Comparison of ENCODE assay signal across 12 cellular contexts in genomic region chr10:80480373-80480772, GRCh38. TPM values are rescaled to one million over a fixed set of nuclear protein-coding genes. Genes with fewer than 3 reads are reported as not detected.
DNase-seq lines count a peak whose midpoint lies in the region; ATAC-seq, FAIRE-seq and TF ChIP-seq lines count a peak whose summit lies in the region.
"Not testable (repeated sequence)": the region's sequence is repeated elsewhere in the genome, so short reads cannot be mapped to it uniquely, and the experiment has no call there.
"Had no signal": no experiment of that assay in that cellular context is flagged by ENCODE, and none has a peak within 500 bp of the region (broad histone marks: within the 10 kb centered on the region; RNA-seq: fewer than 3 reads in every experiment).

No MANE protein-coding gene starts in this region.

- peaks cover 70% of the 10 kb centered on the region for H3K4me1 Mint-ChIP-seq in CD14-positive monocyte
- H3K4me1 Mint-ChIP-seq in CD8-positive, alpha-beta T cell (ENCODE audit: low read depth), result peaks cover 76% of the 10 kb centered on the region
- peaks cover 43% of the 10 kb centered on the region for H3K4me1 Mint-ChIP-seq in T-helper 17 cell
- H3K4me1 Mint-ChIP-seq in activated CD8-positive, alpha-beta T cell treated with anti-CD3 and anti-CD28 coated beads for 36 hours (ENCODE audit: low read depth), result peaks cover 70% of the 10 kb centered on the region
- H3K4me1 Mint-ChIP-seq in activated naive CD4-positive, alpha-beta T cell treated with anti-CD3 and anti-CD28 coated beads, Interleukin-2, amount 50 U/mL, for 24 hours, result peaks cover 78% of the 10 kb centered on the region
- peaks cover 84 to 86% of the 10 kb centered on the region in 2 donors for H3K4me1 Mint-ChIP-seq in immature natural killer cell
- H3K4me1 Mint-ChIP-seq in natural killer cell treated with Interleukin-12 subunit alpha and Interleukin-12 subunit beta and Interleukin-15 and Interleukin-18, amount 100 ng/mL, for 72 hours (ENCODE audit: low read depth in 2 of 2), result peaks cover 52 to 56% of the 10 kb centered on the region in 2 donors

- CTCF ChIA-PET in CD8-positive, alpha-beta T cell (lab: Charles Lee), result interaction anchor here (14.7 kb wide), 1 partner anchor 14 kb away, joined by 227 read pairs; no protein-coding TSS in a partner anchor
- CTCF ChIA-PET in activated CD8-positive, alpha-beta T cell treated with anti-CD3 and anti-CD28 coated beads for 36 hours (lab: Charles Lee); GM12878 (lab: Yijun Ruan, JAX): not testable (repeated sequence)

- not testable (repeated sequence) for TF ChIP-seq POLR2A in GM12878 (IDR thresholded peaks at IDR 0.05; ENCODE audit: low read depth, low read length)

- DNase-seq in CD14-positive monocyte (ENCODE audit: low spot score); CD8-positive, alpha-beta T cell; T-helper 17 cell; activated CD8-positive, alpha-beta T cell treated with anti-CD3 and anti-CD28 coated beads for 36 hours; GM12878 (ENCODE audit: low read depth, low spot score); immature natural killer cell; natural killer cell treated with Interleukin-12 subunit alpha and Interleukin-12 subunit beta and Interleukin-15 and Interleukin-18, amount 100 ng/mL, for 72 hours (ENCODE audit: low spot score): not testable (repeated sequence)

- WGBS in GM12878 (ENCODE audit: insufficient coverage, insufficient replicate concordance, low lambda C conversion rate, missing lambda C conversion rate), result 83% methylated on average over 3 of the region's 6 CpGs

- intact Hi-C loops in CD14-positive monocyte (cut with micrococcal nuclease); CD8-positive, alpha-beta T cell (cut with DNase I, micrococcal nuclease); activated CD8-positive, alpha-beta T cell treated with anti-CD3 and anti-CD28 coated beads for 36 hours (cut with micrococcal nuclease); GM12878 (cut with micrococcal nuclease; ENCODE audit: unreplicated experiment): not testable (repeated sequence)

- peaks cover 19% of the 10 kb centered on the region for H3K79me2 ChIP-seq in GM12878 (ENCODE audit: control insufficient read depth, insufficient read depth, low read length)

- H3K4me3 Mint-ChIP-seq in CD14-positive monocyte; CD8-positive, alpha-beta T cell; T-helper 17 cell; activated CD8-positive, alpha-beta T cell treated with anti-CD3 and anti-CD28 coated beads for 36 hours; activated naive CD4-positive, alpha-beta T cell treated with anti-CD3 and anti-CD28 coated beads, Interleukin-2, amount 50 U/mL, for 24 hours; immature natural killer cell; natural killer cell treated with Interleukin-12 subunit alpha and Interleukin-12 subunit beta and Interleukin-15 and Interleukin-18, amount 100 ng/mL, for 72 hours: not testable (repeated sequence)

- H3K27me3 ChIP-seq in CD8-positive, alpha-beta T cell (ENCODE audit: insufficient read depth, low read length); GM12878 (replicated peaks in 1 of 2; ENCODE audit: control insufficient read depth in 2 of 2, insufficient read depth in 2 of 2, low read length in 1 of 2): not testable (repeated sequence)

- H3K36me3 ChIP-seq in CD8-positive, alpha-beta T cell (ENCODE audit: insufficient read depth, low read length); GM12878 (ENCODE audit: control insufficient read depth in 2 of 2, insufficient read depth in 2 of 2, low read length in 1 of 2): not testable (repeated sequence)

- peaks cover 59% of the 10 kb centered on the region for H3K4me1 ChIP-seq in CD8-positive, alpha-beta T cell (ENCODE audit: insufficient read depth, low read length)
- not testable (repeated sequence) for H3K4me1 ChIP-seq in GM12878 (ENCODE audit: control insufficient read depth, insufficient read depth, low read length)

- H3K27ac ChIP-seq in CD8-positive, alpha-beta T cell (ENCODE audit: low read depth, low read length); GM12878 (ENCODE audit: control insufficient read depth, insufficient read depth): not testable (repeated sequence)

- not testable (repeated sequence) for H3K9me3 Mint-ChIP-seq in CD14-positive monocyte; CD8-positive, alpha-beta T cell; activated CD8-positive, alpha-beta T cell treated with anti-CD3 and anti-CD28 coated beads for 36 hours; activated naive CD4-positive, alpha-beta T cell treated with anti-CD3 and anti-CD28 coated beads, Interleukin-2, amount 50 U/mL, for 24 hours; immature natural killer cell; natural killer cell treated with Interleukin-12 subunit alpha and Interleukin-12 subunit beta and Interleukin-15 and Interleukin-18, amount 100 ng/mL, for 72 hours

- POLR2A ChIA-PET in CD8-positive, alpha-beta T cell (lab: Charles Lee); activated CD8-positive, alpha-beta T cell treated with anti-CD3 and anti-CD28 coated beads for 36 hours (lab: Charles Lee); GM12878 (lab: Charles Lee): not testable (repeated sequence)

- not testable (repeated sequence) for TF ChIP-seq RAD21 in GM12878 (IDR thresholded peaks at IDR 0.05; ENCODE audit: insufficient read depth, low read depth, low read length)

- not testable (repeated sequence) for H3K9ac ChIP-seq in GM12878 (ENCODE audit: control insufficient read depth, insufficient read depth, low read length)

- H4K20me1 ChIP-seq in GM12878 (ENCODE audit: control insufficient read depth, insufficient read depth), result not testable (repeated sequence)

- H3K4me2 ChIP-seq in GM12878 (ENCODE audit: control insufficient read depth, insufficient read depth), result not testable (repeated sequence)

- ATAC-seq in CD8-positive, alpha-beta T cell; T-helper 17 cell; activated CD8-positive, alpha-beta T cell treated with anti-CD3 and anti-CD28 coated beads for 36 hours; GM12878; natural killer cell treated with Interleukin-12 subunit alpha and Interleukin-12 subunit beta and Interleukin-15 and Interleukin-18, amount 100 ng/mL, for 72 hours: not testable (repeated sequence)

- H3K27ac Mint-ChIP-seq in CD14-positive monocyte (peak overlapping the region in 4 of 7 donors; percentile 43 to 71 (median 50)), T-helper 17 cell (peak overlapping the region; percentile 41), immature natural killer cell (peak overlapping the region in 5 of 6 donors; percentile 25 to 83 (median 73))
- H3K27ac Mint-ChIP-seq in CD8-positive, alpha-beta T cell, result peak overlapping the region; percentile 71
- H3K27ac Mint-ChIP-seq in activated CD8-positive, alpha-beta T cell treated with anti-CD3 and anti-CD28 coated beads for 36 hours, result peak overlapping the region; percentile 70
- peak overlapping the region; percentile 91 for H3K27ac Mint-ChIP-seq in activated naive CD4-positive, alpha-beta T cell treated with anti-CD3 and anti-CD28 coated beads, Interleukin-2, amount 50 U/mL, for 24 hours
- H3K27ac Mint-ChIP-seq in natural killer cell treated with Interleukin-12 subunit alpha and Interleukin-12 subunit beta and Interleukin-15 and Interleukin-18, amount 100 ng/mL, for 72 hours, result peak overlapping the region; percentile 47 to 67

- in situ Hi-C loops in GM12878 (cut with MboI), result not testable (repeated sequence)

- not testable (repeated sequence) for H3K4me3 ChIP-seq in CD8-positive, alpha-beta T cell (ENCODE audit: low read depth, low read length); GM12878

- H2AFZ ChIP-seq in GM12878 (ENCODE audit: control insufficient read depth, low read depth, low read length), result not testable (repeated sequence)

- H3K36me3 Mint-ChIP-seq in CD14-positive monocyte (peaks cover 43 to 71% of the 10 kb centered on the region in 2 donors), immature natural killer cell (peaks cover 10 to 22% (median 12%) of the 10 kb centered on the region in 3 donors)
- peaks cover 63% of the 10 kb centered on the region for H3K36me3 Mint-ChIP-seq in CD8-positive, alpha-beta T cell
- H3K36me3 Mint-ChIP-seq in T-helper 17 cell (ENCODE audit: low read depth); natural killer cell treated with Interleukin-12 subunit alpha and Interleukin-12 subunit beta and Interleukin-15 and Interleukin-18, amount 100 ng/mL, for 72 hours: not testable (repeated sequence)
- peaks cover 54% of the 10 kb centered on the region for H3K36me3 Mint-ChIP-seq in activated CD8-positive, alpha-beta T cell treated with anti-CD3 and anti-CD28 coated beads for 36 hours (ENCODE audit: low read depth)
- peaks cover 19% of the 10 kb centered on the region for H3K36me3 Mint-ChIP-seq in activated naive CD4-positive, alpha-beta T cell treated with anti-CD3 and anti-CD28 coated beads, Interleukin-2, amount 50 U/mL, for 24 hours

- SMC1A ChIA-PET in GM12878 (lab: Charles Lee; ENCODE audit: uncharacterized antibody, unreplicated experiment), result interaction anchor here (1.1 kb wide), 1 partner anchor 24 kb away, joined by 3 read pairs; no protein-coding TSS in a partner anchor

- not testable (repeated sequence) for TF ChIP-seq CTCF in CD14-positive monocyte (IDR thresholded peaks at IDR 0.05); CD8-positive, alpha-beta T cell (IDR thresholded peaks at IDR 0.05); activated CD8-positive, alpha-beta T cell treated with anti-CD3 and anti-CD28 coated beads for 36 hours (IDR thresholded peaks at IDR 0.05); GM12878 (IDR thresholded peaks at IDR 0.05 in 2 of 3, conservative IDR thresholded peaks at IDR 0.05 in 1 of 3; ENCODE audit: control insufficient read depth in 2 of 3, extremely low read depth in 1 of 3, insufficient read depth in 1 of 3, low read depth in 3 of 3, low read length in 3 of 3)

- not testable (repeated sequence) for H3K9me3 ChIP-seq in CD8-positive, alpha-beta T cell (ENCODE audit: low read length); T-helper 17 cell (ENCODE audit: control insufficient read depth, low read length, poor library complexity, severe bottlenecking)
- peaks cover 13% of the 10 kb centered on the region; the same call in 2 of the 3 replicates for H3K9me3 ChIP-seq in GM12878 (replicated peaks; ENCODE audit: control insufficient read depth, insufficient read depth, low read length)

- TSS peak; percentile 30 for BruUV-seq in GM12878 (replicated peaks; lab: Mats Ljungman, UMichigan)

- RAD21 ChIA-PET in GM12878 (lab: Charles Lee; ENCODE audit: unreplicated experiment), result not testable (repeated sequence)

- H3K27me3 Mint-ChIP-seq in CD14-positive monocyte (ENCODE audit: low read depth in 3 of 3); CD8-positive, alpha-beta T cell (ENCODE audit: low read depth); T-helper 17 cell; activated CD8-positive, alpha-beta T cell treated with anti-CD3 and anti-CD28 coated beads for 36 hours; activated naive CD4-positive, alpha-beta T cell treated with anti-CD3 and anti-CD28 coated beads, Interleukin-2, amount 50 U/mL, for 24 hours; natural killer cell treated with Interleukin-12 subunit alpha and Interleukin-12 subunit beta and Interleukin-15 and Interleukin-18, amount 100 ng/mL, for 72 hours: not testable (repeated sequence)
- H3K27me3 Mint-ChIP-seq in immature natural killer cell (ENCODE audit: low read depth in 3 of 3), result peaks cover 0 to 15% (median 6%) of the 10 kb centered on the region in 3 donors

- not testable (repeated sequence) for FAIRE-seq in GM12878 (lab: Jason Lieb, UNC)

- not testable (repeated sequence) for TF ChIP-seq EP300 in GM12878 (IDR thresholded peaks at IDR 0.05; ENCODE audit: borderline replicate concordance in 1 of 2, control insufficient read depth in 1 of 2, low read depth in 2 of 2, low read length in 2 of 2)

RNA-seq across cellular contexts. Expression of gene TSPAN14, which starts 26.3 kb away (rescaled TPM):
- polyA plus RNA-seq in CD14-positive monocyte, result 100 to 1,000 TPM; 123 to 160 TPM
- total RNA-seq in CD8-positive, alpha-beta T cell, result 10 to 100 TPM; 63.9 to 66.1 TPM
- total RNA-seq in T-helper 17 cell, result 100 to 1,000 TPM; 118 to 139 TPM
- 10 to 100 TPM; 43.9 to 45.5 TPM for total RNA-seq in activated CD8-positive, alpha-beta T cell treated with anti-CD3 and anti-CD28 coated beads for 36 hours
- 100 and 110 TPM in 2 replicates for total RNA-seq in GM12878 (2013; cell fraction: nucleolus; rRNA removed)
- 12.5 and 13.3 TPM in 2 replicates for total RNA-seq in GM12878 (2014; rRNA removed)
- 8.0 and 8.1 TPM in 2 replicates for total RNA-seq in GM12878 (2014; rRNA removed; fragmentation: Illumina TruSeq; extraction: Trizol)
- 30.0 and 31.7 TPM in 2 replicates for total RNA-seq in GM12878 (2021)
- polyA plus RNA-seq in GM12878 (2011; ENCODE audit: low read depth), result 7.3 TPM
- polyA plus RNA-seq in GM12878 (2011; rRNA removed), result 18.8 and 27.8 TPM in 2 replicates
- polyA plus RNA-seq in GM12878 (2011; cell fraction: cytosol; rRNA removed), result 31.9 and 34.2 TPM in 2 replicates
- 45.1 and 52.6 TPM in 2 replicates for polyA plus RNA-seq in GM12878 (2011; cell fraction: nucleus; rRNA removed)
- polyA plus RNA-seq in GM12878 (2012), result 11.9 and 19.2 TPM in 2 replicates
- 8.6 and 16.9 TPM in 2 replicates for polyA plus RNA-seq in GM12878 (2014; fragmentation: Illumina TruSeq; extraction: Trizol)
- polyA plus RNA-seq in GM12878 (2014; fragmentation: Nextera tagmentation; extraction: Ambion mirVana), result 1 to 10 TPM; 2.5 to 2.6 TPM
- 21.1 and 23.3 TPM in 2 replicates for polyA plus RNA-seq in GM12878 (2014; rRNA removed)
- 10 to 100 TPM; 19.0 to 22.0 TPM for polyA plus RNA-seq in GM12878 (2016; fragmentation: Nextera tagmentation; extraction: Ambion mirVana)
- polyA minus RNA-seq in GM12878 (2011; rRNA and poly(A)+ RNA removed), result 21.3 and 31.5 TPM in 2 replicates
- 8.9 and 10.2 TPM in 2 replicates for polyA minus RNA-seq in GM12878 (2011; cell fraction: cytosol; rRNA and poly(A)+ RNA removed)
- polyA minus RNA-seq in GM12878 (2011; cell fraction: nucleus; rRNA and poly(A)+ RNA removed), result 17.2 and 26.6 TPM in 2 replicates
- polyA plus RNA-seq in immature natural killer cell, result 100 to 1,000 TPM; 141 to 363 (median 226) TPM
- total RNA-seq in natural killer cell treated with Interleukin-12 subunit alpha and Interleukin-12 subunit beta and Interleukin-15 and Interleukin-18, amount 100 ng/mL, for 72 hours, result 10 to 100 TPM; 56.5 to 76.6 TPM

RNA-seq across cellular contexts. Expression of gene SH2D4B, which starts 57.3 kb away (rescaled TPM):
- polyA plus RNA-seq in CD14-positive monocyte (not detected), GM12878 (2011; rRNA removed) (0.14 TPM in 2 replicates), GM12878 (2014; fragmentation: Illumina TruSeq; extraction: Trizol) (not detected in 2 replicates), GM12878 (2014; fragmentation: Nextera tagmentation; extraction: Ambion mirVana) (not detected), GM12878 (2014; rRNA removed) (0.04 TPM in 1 of 2 replicates, not detected in the other), GM12878 (2016; fragmentation: Nextera tagmentation; extraction: Ambion mirVana) (under 1 TPM in 1 of 2 experiments, not detected in 1; 0.21 TPM), immature natural killer cell (not detected)
- total RNA-seq in CD8-positive, alpha-beta T cell, result under 1 TPM in 1 of 2 experiments, not detected in 1; 0.36 TPM
- total RNA-seq in T-helper 17 cell (under 1 TPM; 0.18 to 0.30 TPM), GM12878 (2014; rRNA removed) (0.05 and 0.06 TPM in 2 replicates), GM12878 (2014; rRNA removed; fragmentation: Illumina TruSeq; extraction: Trizol) (not detected in 2 replicates), GM12878 (2021) (0.13 and 0.19 TPM in 2 replicates)
- under 1 TPM; 0.11 to 0.20 TPM for total RNA-seq in activated CD8-positive, alpha-beta T cell treated with anti-CD3 and anti-CD28 coated beads for 36 hours
- total RNA-seq in GM12878 (2013; cell fraction: nucleolus; rRNA removed), result 1.2 TPM in 2 replicates
- polyA plus RNA-seq in GM12878 (2011; ENCODE audit: low read depth), result 0.07 TPM
- 0.08 and 0.09 TPM in 2 replicates for polyA plus RNA-seq in GM12878 (2011; cell fraction: cytosol; rRNA removed)
- 0.61 and 0.67 TPM in 2 replicates for polyA plus RNA-seq in GM12878 (2011; cell fraction: nucleus; rRNA removed)
- 0.05 and 0.13 TPM in 2 replicates for polyA plus RNA-seq in GM12878 (2012)
- polyA minus RNA-seq in GM12878 (2011; rRNA and poly(A)+ RNA removed), result 0.29 and 0.52 TPM in 2 replicates
- 0.67 TPM in 1 of 2 replicates, not detected in the other for polyA minus RNA-seq in GM12878 (2011; cell fraction: cytosol; rRNA and poly(A)+ RNA removed)
- polyA minus RNA-seq in GM12878 (2011; cell fraction: nucleus; rRNA and poly(A)+ RNA removed), result 0.85 and 0.86 TPM in 2 replicates
- under 1 TPM; 0.25 to 0.40 TPM for total RNA-seq in natural killer cell treated with Interleukin-12 subunit alpha and Interleukin-12 subunit beta and Interleukin-15 and Interleukin-18, amount 100 ng/mL, for 72 hours
- total RNA-seq: Calu3, H7, IMR-90 had no signal
- polyA plus RNA-seq: BJ, IMR-90 had no signal

Comparison
In these comparisons a context has a peak if more than half of its experiments do, and no peak if none do; other contexts are left out.
1. H3K27ac Mint-ChIP-seq: peak in every context shown above with its lines; median percentile 91 in activated naive CD4-positive, alpha-beta T cell treated with anti-CD3 and anti-CD28 coated beads, Interleukin-2, amount 50 U/mL, for 24 hours; 73 in immature natural killer cell; 71 in CD8-positive, alpha-beta T cell; 70 in activated CD8-positive, alpha-beta T cell treated with anti-CD3 and anti-CD28 coated beads for 36 hours; 57 in natural killer cell treated with Interleukin-12 subunit alpha and Interleukin-12 subunit beta and Interleukin-15 and Interleukin-18, amount 100 ng/mL, for 72 hours; 50 in CD14-positive monocyte; 41 in T-helper 17 cell.